8 cellular contexts compared by ENCODE assay signal in genomic region chr10:17643339-17643754, GRCh38. TPM values are rescaled to one million over a fixed set of nuclear protein-coding genes. Genes with fewer than 3 reads are reported as not detected.
A peak's percentile ranks its signal among the peaks of the same experiment; 100 is the strongest.
DNase-seq lines count a peak whose midpoint lies in the region; ATAC-seq and TF ChIP-seq lines count a peak whose summit lies in the region.

No MANE protein-coding gene starts in this region.

- TF ChIP-seq CTCF in lower lobe of right lung (IDR thresholded peaks at IDR 0.05) = no peak
- no peak for TF ChIP-seq CTCF in tibial nerve (IDR thresholded peaks at IDR 0.05)

- peaks cover 2% of the 10 kb centered on the region for H3K9me3 ChIP-seq in lower lobe of right lung
- peaks cover 0 to 5% (median 0%) of the 10 kb centered on the region in 4 donors for H3K9me3 ChIP-seq in tibial nerve

- ATAC-seq in GM19372 (IDR thresholded peaks at IDR 0.05; ENCODE audit: low read depth, unreplicated experiment) = peak; percentile 22
- ATAC-seq in HG03354 (IDR thresholded peaks at IDR 0.05; ENCODE audit: poor library complexity, severe bottlenecking, unreplicated experiment) = peak; percentile 21
- ATAC-seq in lower lobe of right lung = peak; percentile 88

- DNase-seq in D341Med (ENCODE audit: low spot score) (peak; percentile 81), SHP77 treated with DMSO at 0.1 percent for 48 hours (lab: John Stamatoyannopoulos, UW) (peak; percentile 70), dedifferentiated amniotic fluid mesenchymal stem cell (ENCODE audit: extremely low spot score) (peak; percentile 79), lower lobe of right lung (peak; percentile 84), tibial nerve (ENCODE audit: low spot score in 2 of 2) (peak in 1 of 2 donors; percentile 18), cerebellar nuclear complex (lab: John Stamatoyannopoulos, UW) (no peak)

- TF ChIP-seq EP300 in tibial nerve (IDR thresholded peaks at IDR 0.05) = no peak

- no peak for TF ChIP-seq POLR2A in tibial nerve (IDR thresholded peaks at IDR 0.05)

- H3K27me3 ChIP-seq in lower lobe of right lung (ENCODE audit: low read depth) = no peaks in the 10 kb centered on the region
- H3K27me3 ChIP-seq in tibial nerve = no peaks in the 10 kb centered on the region

- intact Hi-C loops in lower lobe of right lung (cut with DNase I) = no loop called here

- H3K36me3 ChIP-seq in lower lobe of right lung (no peaks in the 10 kb centered on the region), tibial nerve (peaks cover 0 to 6% (median 0%) of the 10 kb centered on the region in 3 donors)

- H3K27ac ChIP-seq in lower lobe of right lung (peak overlapping the region; percentile 98), tibial nerve (peak overlapping the region; percentile 92 to 98 (median 96))

- H3K4me3 ChIP-seq in lower lobe of right lung (peak overlapping the region; percentile 80), tibial nerve (peak overlapping the region; percentile 78 to 83 (median 80))

- H3K4me1 ChIP-seq in lower lobe of right lung = peaks cover 48% of the 10 kb centered on the region
- H3K4me1 ChIP-seq in tibial nerve = peaks cover 0 to 49% (median 25%) of the 10 kb centered on the region in 4 donors

- WGBS in tibial nerve, 2 donors = 0 to 1% methylated on average over 13 of the region's 13 CpGs

RNA-seq across cellular contexts. Expression of gene STAM, which starts 0.6 kb away (rescaled TPM):
- total RNA-seq in lower lobe of right lung (30.3 TPM), tibial nerve (10 to 100 TPM; 17.3 to 28.2 (median 25.1) TPM)

RNA-seq across cellular contexts. Expression of gene HACD1, which starts 26.2 kb away (rescaled TPM):
- 20.4 TPM for total RNA-seq in lower lobe of right lung
- total RNA-seq in tibial nerve = 1 to 10 TPM; 6.1 to 9.3 (median 7.5) TPM

Comparison
In these comparisons a context has a peak if more than half of its experiments do, and no peak if none do; other contexts are left out.
1. DNase-seq: peak in D341Med (single experiment), SHP77 treated with DMSO at 0.1 percent for 48 hours (single experiment), dedifferentiated amniotic fluid mesenchymal stem cell (single experiment) and lower lobe of right lung (single experiment); none in cerebellar nuclear complex (0 of 2).
2. ATAC-seq: peak in every context shown above with its lines; median percentile 88 in lower lobe of right lung; 22 in GM19372; 21 in HG03354.